ENCODE assay signal across 21 cellular contexts in the genomic region with DNA sequence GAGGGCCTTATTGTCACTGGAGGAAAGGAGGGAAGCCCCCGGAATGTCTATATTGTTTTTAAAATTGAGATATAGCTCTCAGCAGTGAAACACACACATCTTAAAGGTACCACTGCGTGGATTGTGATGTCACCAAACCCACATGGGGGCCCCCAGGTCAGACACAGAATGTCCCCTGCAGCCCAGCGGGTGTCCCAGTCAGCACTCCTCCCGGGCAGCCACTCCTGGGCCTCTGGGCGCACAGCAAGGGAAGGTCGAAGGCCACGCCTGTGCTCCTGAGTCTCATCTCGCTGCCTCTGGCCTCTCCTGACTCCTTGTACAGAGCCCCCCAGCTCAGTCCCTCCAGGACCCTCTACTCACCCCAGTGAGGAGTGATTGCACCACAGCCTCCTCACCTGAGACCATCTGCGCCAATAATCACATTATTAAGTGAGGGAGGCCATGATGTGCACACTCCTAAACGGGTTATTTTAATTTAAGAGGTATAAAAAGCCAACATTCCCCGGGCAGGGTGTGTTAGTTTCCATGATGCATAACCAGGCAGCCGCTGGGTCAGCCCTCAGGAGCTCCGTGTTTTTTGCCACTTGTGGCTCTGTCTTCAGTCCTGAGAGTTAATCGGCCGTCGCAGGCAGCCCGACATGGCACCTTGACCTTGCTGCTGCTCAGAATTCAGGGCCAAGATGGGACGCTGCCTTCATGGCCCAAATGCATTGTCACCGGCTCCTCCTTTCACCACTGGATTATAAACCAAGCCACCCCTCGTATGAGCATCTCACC.
"Had no signal": no experiment of that assay in that cellular context is flagged by ENCODE, and none has a peak within 500 bp of the region (broad histone marks: within the 10 kb centered on the region; RNA-seq: fewer than 3 reads in every experiment).

No MANE protein-coding gene starts in this region.

- H3K36me3 ChIP-seq: esophagus muscularis mucosa, uterus had no signal

- H3K27ac ChIP-seq: body of pancreas, dorsolateral prefrontal cortex, esophagus muscularis mucosa, tibial nerve, uterus, WERI-Rb-1 had no signal

- H3K27me3 ChIP-seq: body of pancreas, dorsolateral prefrontal cortex, tibial nerve, uterus had no signal

- H3K4me1 ChIP-seq: body of pancreas, esophagus muscularis mucosa, tibial nerve, uterus had no signal

- DNase-seq: activated CD4-positive, alpha-beta T cell treated with anti-CD3 and anti-CD28 coated beads for 1 hour; activated naive CD4-positive, alpha-beta T cell treated with Interleukin-2 at 50 U/mL for 16 hours; activated naive CD8-positive, alpha-beta T cell treated with anti-CD3 and anti-CD28 coated beads, Interleukin-2, amount 50 U/mL, for 24 hours; activated T-cell treated with anti-CD3 and anti-CD28 coated beads, Interleukin-2, amount 50 U/mL, for 1 hour; body of pancreas; central memory CD4-positive, alpha-beta T cell; hippocampal formation; left cardiac atrium; mesenchymal stem cell; nephron progenitor cell; occipital lobe; retina; stimulated activated CD4-positive, alpha-beta T cell treated with anti-CD3 and anti-CD28 coated beads, Interleukin-2, amount 100 ng/mL, for 24 hours; stimulated activated naive CD8-positive, alpha-beta T cell treated with anti-CD3 and anti-CD28 coated beads, Interleukin-15, amount 100 ng/mL, for 72 hours; T-cell; uterus; WERI-Rb-1 had no signal

- H3K4me3 ChIP-seq: body of pancreas, dorsolateral prefrontal cortex, esophagus muscularis mucosa, mucosa of descending colon, tibial nerve, uterus had no signal

- H3K9me3 ChIP-seq: body of pancreas, esophagus muscularis mucosa, mucosa of descending colon, uterus had no signal
